Comparison of ENCODE assay signal across 23 cellular contexts in the genomic region with DNA sequence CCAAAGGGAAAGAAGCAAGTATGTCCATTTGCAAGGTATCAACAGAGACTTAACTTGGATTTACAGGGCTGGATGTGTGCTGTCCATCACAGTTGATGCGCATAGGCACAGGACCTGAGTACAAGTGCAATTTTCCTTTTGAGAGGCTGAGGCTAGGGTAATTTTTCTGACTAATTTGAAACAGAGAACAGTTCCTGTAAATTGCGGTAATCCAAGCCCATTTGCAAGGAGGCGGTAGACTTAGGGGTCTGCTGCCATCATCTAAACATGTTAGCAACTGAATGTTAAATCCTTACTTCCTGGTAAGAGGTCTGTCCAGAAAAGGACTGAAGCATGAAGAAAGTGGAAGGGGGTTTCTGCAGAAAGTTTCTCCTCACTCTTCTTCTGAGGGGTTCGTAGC. TPM values are rescaled to one million over a fixed set of nuclear protein-coding genes. Genes with fewer than 3 reads are reported as not detected.
A peak's percentile ranks its signal among the peaks of the same experiment; 100 is the strongest.
DNase-seq lines count a peak whose midpoint lies in the region; ATAC-seq, FAIRE-seq and TF ChIP-seq lines count a peak whose summit lies in the region.
"Had no signal": no experiment of that assay in that cellular context is flagged by ENCODE, and none has a peak within 500 bp of the region (broad histone marks: within the 10 kb centered on the region; RNA-seq: fewer than 3 reads in every experiment).

No MANE protein-coding gene starts in this region.

- H3K9me3 ChIP-seq in neuronal stem cell (replicated peaks in 1 of 2; ENCODE audit: control insufficient read depth in 2 of 2, insufficient read depth in 1 of 2, low read depth in 1 of 2, low read length in 2 of 2): no peaks in the 10 kb centered on the region
- H3K9me3 ChIP-seq in suprapubic skin: no peaks in the 10 kb centered on the region
- H3K9me3 ChIP-seq: gastroesophageal sphincter, MG63, spleen had no signal

- DNase-seq in GM12892 (ENCODE audit: insufficient read length) (no peak), neuronal stem cell (ENCODE audit: low spot score) (no peak), ureter (ENCODE audit: low spot score) (no peak), suprapubic skin (ENCODE audit: low spot score in 2 of 2) (no peak)
- DNase-seq in activated naive CD4-positive, alpha-beta T cell treated with anti-CD3 and anti-CD28 coated beads, Interleukin-2, amount 50 U/mL, for 72 hours (ENCODE audit: low spot score in 2 of 2): no peak
- DNase-seq: activated CD4-positive, alpha-beta T cell treated with anti-CD3 and anti-CD28 coated beads, Interleukin-2, amount 10 ng/mL, durations not matched to agents 24 days and 14 days; activated CD8-positive, alpha-beta memory T cell treated with anti-CD3 and anti-CD28 coated beads, Interleukin-2, amount 50 U/mL, for 4 hours; activated effector memory CD4-positive, alpha-beta T cell treated with Interleukin-2 at 50 U/mL for 16 hours; CD4-positive, alpha-beta T cell; DMS153; GDM1; left colon; midbrain; NCI-H2171; NCI-H526 treated with DMSO at 0.1 percent for 48 hours; spleen; substantia nigra had no signal

- peak overlapping the region; percentile 58 for H2AFZ ChIP-seq in neuronal stem cell (ENCODE audit: low read length)

- no peak overlapping the region for H4K91ac ChIP-seq in neuronal stem cell (ENCODE audit: low read depth, low read length, poor library complexity)

- H3K4me1 ChIP-seq in neuronal stem cell (ENCODE audit: control insufficient read depth in 2 of 2, insufficient read depth in 1 of 2, low read depth in 1 of 2, low read length in 2 of 2) (peaks cover 7 to 9% of the 10 kb centered on the region in 2 donors), suprapubic skin (no peaks in the 10 kb centered on the region)

- H3K9me3 Mint-ChIP-seq in activated naive CD4-positive, alpha-beta T cell treated with anti-CD3 and anti-CD28 coated beads, Interleukin-2, amount 50 U/mL, for 72 hours: no peaks in the 10 kb centered on the region
- H3K9me3 Mint-ChIP-seq: activated CD4-positive, alpha-beta T cell treated with anti-CD3 and anti-CD28 coated beads, Interleukin-2, amount 10 ng/mL, durations not matched to agents 24 days and 14 days; CD4-positive, alpha-beta T cell had no signal

- H3K36me3 Mint-ChIP-seq in activated naive CD4-positive, alpha-beta T cell treated with anti-CD3 and anti-CD28 coated beads, Interleukin-2, amount 50 U/mL, for 72 hours: no peaks in the 10 kb centered on the region

- H3K18ac ChIP-seq in neuronal stem cell (ENCODE audit: low read length): no peak overlapping the region

- H3K79me1 ChIP-seq in neuronal stem cell (ENCODE audit: low read depth, low read length): no peaks in the 10 kb centered on the region

- no peak for TF ChIP-seq EP300 in suprapubic skin (IDR thresholded peaks at IDR 0.05)

- TF ChIP-seq CTCF in suprapubic skin (IDR thresholded peaks at IDR 0.05): no peak

- no peak overlapping the region for H3K4me2 ChIP-seq in neuronal stem cell (ENCODE audit: insufficient read depth, low read length, poor library complexity, severe bottlenecking)

- H3K4me3 ChIP-seq in neuronal stem cell (ENCODE audit: low read length in 2 of 2) (no peak overlapping the region), suprapubic skin (no peak overlapping the region)
- H3K4me3 ChIP-seq: cardiac muscle cell, gastroesophageal sphincter, MG63, spleen had no signal

- FAIRE-seq in GM12892 (lab: Jason Lieb, UNC): peak; percentile 64

- no peak overlapping the region for H2AK5ac ChIP-seq in neuronal stem cell (ENCODE audit: low read depth, low read length)

- no peak overlapping the region for H2BK120ac ChIP-seq in neuronal stem cell (ENCODE audit: low read depth, low read length)

- H3K27ac ChIP-seq in neuronal stem cell (replicated peaks; ENCODE audit: low read length) (no peak overlapping the region), suprapubic skin (no peak overlapping the region)
- H3K27ac ChIP-seq: cardiac muscle cell, gastroesophageal sphincter, spleen had no signal

- no peak overlapping the region for H3K9ac ChIP-seq in neuronal stem cell (ENCODE audit: low read depth, low read length, poor library complexity)

- H3K4ac ChIP-seq in neuronal stem cell (ENCODE audit: low read length): no peak overlapping the region

- H2BK5ac ChIP-seq in neuronal stem cell (ENCODE audit: low read length): no peak overlapping the region

- no peak overlapping the region for H3K23ac ChIP-seq in neuronal stem cell (ENCODE audit: low read depth, low read length, poor library complexity)

- H3K36me3 ChIP-seq in neuronal stem cell (replicated peaks in 1 of 2; ENCODE audit: control insufficient read depth in 2 of 2, insufficient read depth in 2 of 2, low read length in 2 of 2): no peaks in the 10 kb centered on the region
- no peaks in the 10 kb centered on the region for H3K36me3 ChIP-seq in suprapubic skin
- H3K36me3 ChIP-seq: cardiac muscle cell, gastroesophageal sphincter, MG63, spleen had no signal

- H4K8ac ChIP-seq in neuronal stem cell (ENCODE audit: low read depth, low read length): no peak overlapping the region

- H2BK15ac ChIP-seq in neuronal stem cell (ENCODE audit: low read length): no peak overlapping the region

- H3K14ac ChIP-seq in neuronal stem cell (ENCODE audit: low read length): no peak overlapping the region

- ATAC-seq in GM21529 (IDR thresholded peaks at IDR 0.05; ENCODE audit: unreplicated experiment): peak; percentile 76
- peak; percentile 50 for ATAC-seq in HG03442 (IDR thresholded peaks at IDR 0.05; ENCODE audit: unreplicated experiment)
- ATAC-seq in activated naive CD4-positive, alpha-beta T cell treated with anti-CD3 and anti-CD28 coated beads, Interleukin-2, amount 50 U/mL, for 72 hours: no peak
- ATAC-seq in GM18861 (IDR thresholded peaks at IDR 0.05; ENCODE audit: unreplicated experiment): no peak
- ATAC-seq: gastroesophageal sphincter, left colon had no signal

- H3K27ac Mint-ChIP-seq in activated naive CD4-positive, alpha-beta T cell treated with anti-CD3 and anti-CD28 coated beads, Interleukin-2, amount 50 U/mL, for 72 hours: no peak overlapping the region
- H3K27ac Mint-ChIP-seq: activated CD4-positive, alpha-beta T cell treated with anti-CD3 and anti-CD28 coated beads, Interleukin-2, amount 10 ng/mL, durations not matched to agents 24 days and 14 days; CD4-positive, alpha-beta T cell had no signal

- H3K27me3 ChIP-seq in neuronal stem cell (ENCODE audit: control insufficient read depth in 3 of 3, insufficient read depth in 3 of 3, low read depth in 1 of 3, low read length in 3 of 3): no peaks in the 10 kb centered on the region
- H3K27me3 ChIP-seq in suprapubic skin: no peaks in the 10 kb centered on the region
- H3K27me3 ChIP-seq: cardiac muscle cell, gastroesophageal sphincter, MG63 had no signal

- H2BK12ac ChIP-seq in neuronal stem cell (ENCODE audit: low read length): no peak overlapping the region

- TF ChIP-seq POLR2A in GM12892 (IDR thresholded peaks at IDR 0.05; ENCODE audit: low read depth, low read length): no peak
- no peak for TF ChIP-seq POLR2A in suprapubic skin (IDR thresholded peaks at IDR 0.05)

- no CpG with 5 or more reads among the region's 4 CpGs for WGBS in neuronal stem cell (ENCODE audit: extremely low coverage in 2 of 2, insufficient read length in 2 of 2, insufficient replicate concordance in 1 of 2), 2 donors
- 73% methylated on average over 4 of the region's 4 CpGs for WGBS in suprapubic skin

RNA-seq across cellular contexts. Expression of a gene that starts 23.7 kb away (rescaled TPM):
- 1.4 TPM for polyA plus RNA-seq in GM12892 (2012; ENCODE audit: missing spikeins)
- polyA plus RNA-seq in neuronal stem cell (2013, experiment 1 of 2): 39.0 TPM
- polyA plus RNA-seq in neuronal stem cell (2013, experiment 2 of 2): 39.1 TPM
- 42.2 TPM for total RNA-seq in ureter
- 10 to 100 TPM; 42.7 to 70.1 (median 52.5) TPM for total RNA-seq in suprapubic skin
- total RNA-seq in activated naive CD4-positive, alpha-beta T cell treated with anti-CD3 and anti-CD28 coated beads, Interleukin-2, amount 50 U/mL, for 72 hours: 1 to 10 TPM; 5.4 to 8.8 TPM

Comparison
In these comparisons a context has a peak if more than half of its experiments do, and no peak if none do; other contexts are left out.
1. ATAC-seq: peak in GM21529 (single experiment) and HG03442 (single experiment); none in activated naive CD4-positive, alpha-beta T cell treated with anti-CD3 and anti-CD28 coated beads, Interleukin-2, amount 50 U/mL, for 72 hours (0 of 2) and GM18861 (single experiment).